ENCODE assay signal across 16 cellular contexts in genomic region chr2:15447381-15447780, GRCh38.
"Had no signal": no experiment of that assay in that cellular context is flagged by ENCODE, and none has a peak within 500 bp of the region (broad histone marks: within the 10 kb centered on the region; RNA-seq: fewer than 3 reads in every experiment).

No MANE protein-coding gene starts in this region.

- H3K4me3 ChIP-seq: coronary artery, dorsolateral prefrontal cortex, esophagus muscularis mucosa, left lung, lower lobe of right lung, mucosa of descending colon had no signal

- ATAC-seq: foreskin keratinocyte, left lung, lower lobe of right lung, mucosa of descending colon had no signal

- H3K27me3 ChIP-seq: dorsolateral prefrontal cortex, esophagus muscularis mucosa, foreskin keratinocyte, left lung had no signal

- H3K4me1 Mint-ChIP-seq: mesothelial cell of epicardium had no signal

- H3K27ac ChIP-seq: coronary artery, dorsolateral prefrontal cortex, esophagus muscularis mucosa, foreskin keratinocyte, left lung, lower lobe of right lung had no signal

- H3K4me1 ChIP-seq: foreskin keratinocyte, left lung had no signal

- H3K27ac Mint-ChIP-seq: mesothelial cell of epicardium had no signal

- H3K9me3 ChIP-seq: esophagus muscularis mucosa, lower lobe of right lung, mucosa of descending colon had no signal

- DNase-seq: dermis blood vessel endothelial cell; dorsolateral prefrontal cortex; effector CD4-positive, alpha-beta T cell; effector memory CD4-positive, alpha-beta T cell; foreskin keratinocyte; glutamatergic neuron; head of caudate nucleus; hippocampal formation; left cardiac atrium; left lung; lower lobe of right lung; mesenchymal stem cell; mucosa of descending colon had no signal

- H3K36me3 ChIP-seq: esophagus muscularis mucosa, lower lobe of right lung had no signal

- H3K4me3 Mint-ChIP-seq: mesothelial cell of epicardium had no signal
